In the genomic region with DNA sequence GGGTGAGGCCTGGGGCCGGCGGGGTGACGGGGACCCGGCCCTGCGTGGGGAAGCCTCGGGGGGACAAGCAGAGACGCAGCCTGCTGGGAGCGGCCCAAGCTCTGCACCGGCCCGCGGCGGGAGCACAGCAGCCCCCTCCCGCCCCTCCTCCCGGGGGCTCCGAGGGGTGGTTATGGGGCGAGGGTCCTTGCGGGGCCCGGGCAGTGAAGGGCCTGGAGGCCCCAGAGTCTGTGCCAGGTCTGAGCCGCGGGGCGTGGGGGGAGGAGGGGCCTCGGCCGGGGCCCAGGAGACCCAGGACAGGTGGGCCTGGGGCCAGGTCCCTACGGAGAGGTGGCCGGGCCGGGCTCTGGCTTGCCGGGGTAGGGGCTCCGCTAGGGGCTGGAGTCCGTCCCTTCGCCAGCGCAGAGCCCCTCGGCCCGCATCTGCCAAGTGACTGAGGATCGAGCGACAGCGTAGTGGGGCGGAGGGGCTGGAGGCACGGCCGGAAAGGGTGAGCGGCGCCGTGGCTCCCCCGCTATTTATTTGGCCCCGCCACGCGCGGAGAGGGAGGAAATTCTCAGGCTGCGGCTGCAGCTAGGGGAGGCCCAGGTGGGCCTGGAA, we compare ENCODE assay signal across 8 cellular contexts.
DNase-seq lines count a peak whose midpoint lies in the region; ATAC-seq and TF ChIP-seq lines count a peak whose summit lies in the region.

No MANE protein-coding gene starts in this region.

- H3K9ac ChIP-seq in BLaER1 (peak overlapping the region; percentile 94), MM.1S (ENCODE audit: low read length) (peak overlapping the region; percentile 50; the same call in 1 of the 2 replicates)

- peaks cover 6% of the 10 kb centered on the region; the same call in 1 of the 2 replicates for H3F3A ChIP-seq in MM.1S (ENCODE audit: insufficient read depth, low read length)

- no peak for TF ChIP-seq CTCF in MM.1S (IDR thresholded peaks at IDR 0.05; ENCODE audit: low read length)

- H3K36me3 Mint-ChIP-seq in effector memory CD8-positive, alpha-beta T cell (ENCODE audit: insufficient read depth) = peaks cover 4% of the 10 kb centered on the region

- DNase-seq in MM.1S (no peak), GF-D8 (lab: John Stamatoyannopoulos, UW) (no peak), OCI-M2 (lab: John Stamatoyannopoulos, UW; ENCODE audit: unreplicated experiment) (no peak)
- DNase-seq in effector memory CD8-positive, alpha-beta T cell = no peak

- H2AFZ ChIP-seq in MM.1S (ENCODE audit: low read length) (peak overlapping the region; percentile 90), neuron (ENCODE audit: low read depth, low read length) (peak overlapping the region; percentile 46)

- H3K4me3 ChIP-seq in BLaER1 (peak overlapping the region; percentile 84), MM.1S (ENCODE audit: low read length) (peak overlapping the region; percentile 67), neuron (ENCODE audit: low read length) (peak overlapping the region; percentile 50)

- H3K27me3 Mint-ChIP-seq in effector memory CD8-positive, alpha-beta T cell = peaks cover 27 to 41% of the 10 kb centered on the region in 2 donors

- peak overlapping the region; percentile 81 for H3K4me3 Mint-ChIP-seq in effector memory CD8-positive, alpha-beta T cell

- H3K36me3 ChIP-seq in BLaER1 = no peaks in the 10 kb centered on the region
- no peaks in the 10 kb centered on the region for H3K36me3 ChIP-seq in MM.1S (replicated peaks; ENCODE audit: insufficient read depth, low read length)
- no peaks in the 10 kb centered on the region for H3K36me3 ChIP-seq in neuron (ENCODE audit: insufficient read depth, low read length)

- H3K9me3 ChIP-seq in BLaER1 (no peaks in the 10 kb centered on the region), MM.1S (replicated peaks; ENCODE audit: insufficient read depth, low read length) (no peaks in the 10 kb centered on the region), neuron (ENCODE audit: low read length) (peaks cover 2% of the 10 kb centered on the region)

- no peaks in the 10 kb centered on the region for H3K9me2 ChIP-seq in MM.1S (replicated peaks; ENCODE audit: insufficient read depth, low read length)

- no peak for ATAC-seq in effector memory CD8-positive, alpha-beta T cell (replicated peaks)
- ATAC-seq in GM19035 (IDR thresholded peaks at IDR 0.05; ENCODE audit: unreplicated experiment) = no peak
- no peak for ATAC-seq in GM19023 (IDR thresholded peaks at IDR 0.05; ENCODE audit: unreplicated experiment)

- H3K79me2 ChIP-seq in MM.1S (ENCODE audit: low read length) = no peaks in the 10 kb centered on the region

- H3K27ac ChIP-seq in BLaER1 (peak overlapping the region; percentile 96), MM.1S (ENCODE audit: low read length) (no peak overlapping the region)

- H3K4me1 ChIP-seq in BLaER1 (peaks cover 42% of the 10 kb centered on the region), MM.1S (ENCODE audit: low read length) (peaks cover 4% of the 10 kb centered on the region; the same call in 1 of the 2 replicates), neuron (ENCODE audit: insufficient read depth, low read length) (peaks cover 3% of the 10 kb centered on the region)

- no peaks in the 10 kb centered on the region for H4K20me1 ChIP-seq in BLaER1
- no peaks in the 10 kb centered on the region for H4K20me1 ChIP-seq in MM.1S (ENCODE audit: insufficient read depth, low read length)

- peak overlapping the region; percentile 100 for H3K4me2 ChIP-seq in BLaER1
- peak overlapping the region; percentile 74 for H3K4me2 ChIP-seq in MM.1S (ENCODE audit: low read depth, low read length)

- H3K9me3 Mint-ChIP-seq in effector memory CD8-positive, alpha-beta T cell = no peaks in the 10 kb centered on the region

- peaks cover 5 to 18% of the 10 kb centered on the region in 2 donors for H3K4me1 Mint-ChIP-seq in effector memory CD8-positive, alpha-beta T cell (ENCODE audit: low read depth in 2 of 2)

- H3K27me3 ChIP-seq in BLaER1 (no peaks in the 10 kb centered on the region), MM.1S (replicated peaks; ENCODE audit: insufficient read depth, low read length) (peaks cover 55% of the 10 kb centered on the region), neuron (ENCODE audit: insufficient read depth, low read length) (peaks cover 3% of the 10 kb centered on the region)

- no peak overlapping the region for H3K27ac Mint-ChIP-seq in effector memory CD8-positive, alpha-beta T cell
